ENCODE assay signal across 11 cellular contexts in genomic region chr20:8963330-8963729, GRCh38.
"Had no signal": no experiment of that assay in that cellular context is flagged by ENCODE, and none has a peak within 500 bp of the region (broad histone marks: within the 10 kb centered on the region; RNA-seq: fewer than 3 reads in every experiment).

No MANE protein-coding gene starts in this region.

- H3K4me1 Mint-ChIP-seq: GM23338, H9 had no signal

- H3K4me1 ChIP-seq: HAP-1 had no signal

- H3K4me3 Mint-ChIP-seq: GM23338, H9, HFFc6 had no signal

- H3K4me2 ChIP-seq: GM23338 had no signal

- H3K27ac Mint-ChIP-seq: GM23338, H9, HFFc6 had no signal

- H3K9ac ChIP-seq: GM23248 had no signal

- H3K36me3 ChIP-seq: HAP-1 had no signal

- H3K9me3 Mint-ChIP-seq: HFFc6 had no signal

- FAIRE-seq: H1, H54 had no signal

- H2AFZ ChIP-seq: GM23248, GM23338 had no signal

- ATAC-seq: GM23338, HCT116 had no signal

- H3K9me3 ChIP-seq: HAP-1 had no signal

- H3K27ac ChIP-seq: GM23248 had no signal

- H3K4me3 ChIP-seq: GM23248, GM23338, HAP-1 had no signal

- DNase-seq: GM23248, GOT3, H7, H9, HCEC 1CT, HFFc6 had no signal
